1 cellular context compared by ENCODE assay signal in genomic region chr2:152228215-152228614, GRCh38.
TF ChIP-seq lines count a peak whose summit lies in the region.

No MANE protein-coding gene starts in this region.

TF ChIP-seq in HepG2, 621 proteins besides CTCF, POLR2A, EP300 and RAD21 (continued from another document):
- TF ChIP-seq MBNL3 (CRISPR knock-in tag; conservative IDR thresholded peaks at IDR 0.05) (no peak), PPARG (CRISPR knock-in tag; conservative IDR thresholded peaks at IDR 0.05) (no peak), ZNF101 (CRISPR knock-in tag; IDR thresholded peaks at IDR 0.05; ENCODE audit: borderline replicate concordance, low read depth) (no peak), CREBL2 (CRISPR knock-in tag; IDR thresholded peaks at IDR 0.05; ENCODE audit: borderline replicate concordance) (no peak), REL (CRISPR knock-in tag; conservative IDR thresholded peaks at IDR 0.05) (no peak), NR2F2 (IDR thresholded peaks at IDR 0.05; ENCODE audit: borderline replicate concordance, low read depth) (no peak), ZNF512 (CRISPR knock-in tag; IDR thresholded peaks at IDR 0.05) (no peak), ZGPAT (CRISPR knock-in tag; IDR thresholded peaks at IDR 0.05) (no peak), FOXK2 (IDR thresholded peaks at IDR 0.05) (no peak), GATAD2A (CRISPR knock-in tag; IDR thresholded peaks at IDR 0.05) (no peak), HINFP (CRISPR knock-in tag; IDR thresholded peaks at IDR 0.05; ENCODE audit: low read depth) (no peak), NONO (IDR thresholded peaks at IDR 0.05) (no peak), NONO (CRISPR knock-in tag; conservative IDR thresholded peaks at IDR 0.05) (no peak), CEBPG (CRISPR knock-in tag; IDR thresholded peaks at IDR 0.05) (no peak), ETS1 (CRISPR knock-in tag; IDR thresholded peaks at IDR 0.05) (no peak), BCL6 (CRISPR knock-in tag; IDR thresholded peaks at IDR 0.05) (no peak), NFYC (CRISPR knock-in tag; IDR thresholded peaks at IDR 0.05) (no peak), ZFP36L2 (CRISPR knock-in tag; IDR thresholded peaks at IDR 0.05) (no peak)
TF ChIP-seq in HepG2: peak in this region for 0.
